Comparison of ENCODE assay signal across 16 cellular contexts in genomic region chr13:29991343-29991742, GRCh38.
DNase-seq lines count a peak whose midpoint lies in the region; ATAC-seq and TF ChIP-seq lines count a peak whose summit lies in the region.
"Had no signal": no experiment of that assay in that cellular context is flagged by ENCODE, and none has a peak within 500 bp of the region (broad histone marks: within the 10 kb centered on the region; RNA-seq: fewer than 3 reads in every experiment).

No MANE protein-coding gene starts in this region.

- H3K36me3 ChIP-seq in SJSA1 (no peaks in the 10 kb centered on the region), fibroblast of lung (ENCODE audit: control insufficient read depth, insufficient read depth, low read length) (no peaks in the 10 kb centered on the region), smooth muscle cell (ENCODE audit: low read depth) (no peaks in the 10 kb centered on the region)
- H3K36me3 ChIP-seq: pancreas had no signal

- H3K4me1 ChIP-seq in SJSA1 (replicated peaks): peaks cover 18% of the 10 kb centered on the region
- H3K4me1 ChIP-seq in fibroblast of lung (ENCODE audit: control insufficient read depth, extremely low read depth, insufficient read depth, low read length): peaks cover 20% of the 10 kb centered on the region
- H3K4me1 ChIP-seq in smooth muscle cell (ENCODE audit: low read depth): peaks cover 3% of the 10 kb centered on the region
- H3K4me1 ChIP-seq: pancreas had no signal

- H3F3A ChIP-seq in smooth muscle cell (ENCODE audit: low read depth): peaks cover 14% of the 10 kb centered on the region

- H4K20me1 ChIP-seq in fibroblast of lung (ENCODE audit: control insufficient read depth, extremely low read depth, insufficient read depth, low read length) (no peaks in the 10 kb centered on the region), smooth muscle cell (ENCODE audit: low read depth) (no peaks in the 10 kb centered on the region)

- 18% methylated on average over 6 of the region's 6 CpGs for WGBS in smooth muscle cell (ENCODE audit: low lambda C conversion rate)

- H2AFZ ChIP-seq in fibroblast of lung (ENCODE audit: low read length): no peak overlapping the region
- H2AFZ ChIP-seq in smooth muscle cell (ENCODE audit: low read depth): no peak overlapping the region

- no peak overlapping the region for H3K4me2 ChIP-seq in fibroblast of lung (ENCODE audit: extremely low read depth, insufficient read depth, low read length)
- H3K4me2 ChIP-seq in smooth muscle cell: no peak overlapping the region

- H3K27me3 ChIP-seq in SJSA1 (replicated peaks) (no peaks in the 10 kb centered on the region), fibroblast of lung (ENCODE audit: control insufficient read depth, insufficient read depth, low read length) (no peaks in the 10 kb centered on the region), smooth muscle cell (ENCODE audit: low read depth) (no peaks in the 10 kb centered on the region)
- H3K27me3 ChIP-seq: dorsolateral prefrontal cortex, pancreas had no signal

- H3K27ac ChIP-seq in SJSA1 (no peak overlapping the region), fibroblast of lung (ENCODE audit: insufficient read depth, low read length) (no peak overlapping the region), smooth muscle cell (ENCODE audit: low read depth) (peak overlapping the region; percentile 55)
- H3K27ac ChIP-seq: dorsolateral prefrontal cortex, HL-60, pancreas had no signal

- DNase-seq in HFF-Myc (ENCODE audit: extremely low read depth, low read depth): peak; percentile 61
- DNase-seq in SJSA1 (ENCODE audit: low read depth in 1 of 2, low spot score in 2 of 2): peak; percentile 57 to 80
- DNase-seq in fibroblast of lung (ENCODE audit: low read depth in 2 of 2): peak; percentile 64 to 99
- no peak for DNase-seq in smooth muscle cell (lab: John Stamatoyannopoulos, UW; ENCODE audit: unreplicated experiment)
- no peak for DNase-seq in NCI-H2081 (lab: John Stamatoyannopoulos, UW)
- no peak for DNase-seq in activated CD4-positive, alpha-beta T cell treated with anti-CD3 and anti-CD28 coated beads for 1 hour
- no peak for DNase-seq in NCI-H2107 treated with DMSO at 0.1 percent for 48 hours (lab: John Stamatoyannopoulos, UW; ENCODE audit: unreplicated experiment)
- DNase-seq: activated CD4-positive, alpha-beta T cell treated with anti-CD3 and anti-CD28 coated beads for 48 hours; activated naive CD4-positive, alpha-beta T cell treated with anti-CD3 and anti-CD28 coated beads for 36 hours; DMS79; dorsolateral prefrontal cortex; hippocampal formation; pancreas; stimulated activated CD4-positive, alpha-beta T cell treated with anti-CD3 and anti-CD28 coated beads, Interleukin-4, amount 100 ng/mL, for 4 hours had no signal

- H3K9me3 ChIP-seq in SJSA1 (replicated peaks) (0 out of 2 replicates have a peak, but pooled peaks cover 3% of the 10 kb centered on the region), fibroblast of lung (ENCODE audit: control insufficient read depth, insufficient read depth, low read depth, low read length) (no peaks in the 10 kb centered on the region), smooth muscle cell (replicated peaks; ENCODE audit: low read depth) (no peaks in the 10 kb centered on the region)
- H3K9me3 ChIP-seq: pancreas had no signal

- H3K79me2 ChIP-seq in fibroblast of lung (ENCODE audit: control insufficient read depth, insufficient read depth, low read length): no peaks in the 10 kb centered on the region
- no peaks in the 10 kb centered on the region for H3K79me2 ChIP-seq in smooth muscle cell (ENCODE audit: low read depth)

- TF ChIP-seq CTCF in HFF-Myc (IDR thresholded peaks at IDR 0.05; ENCODE audit: low read depth, low read length, missing control alignments): no peak
- TF ChIP-seq CTCF in fibroblast of lung (conservative IDR thresholded peaks at IDR 0.05 in 1 of 2, IDR thresholded peaks at IDR 0.05 in 1 of 2; ENCODE audit: low read depth in 1 of 2, low read length in 2 of 2): no peak
- no peak for TF ChIP-seq CTCF in smooth muscle cell (IDR thresholded peaks at IDR 0.05; ENCODE audit: borderline replicate concordance, insufficient read depth, poor library complexity, severe bottlenecking)

- H3K9ac ChIP-seq in fibroblast of lung (ENCODE audit: insufficient read depth, low read length) (no peak overlapping the region), smooth muscle cell (ENCODE audit: low read depth) (no peak overlapping the region)

- no peak overlapping the region for H3K4me3 ChIP-seq in HFF-Myc (replicated peaks; ENCODE audit: low read depth, low read length)
- H3K4me3 ChIP-seq in SJSA1: no peak overlapping the region
- no peak overlapping the region for H3K4me3 ChIP-seq in fibroblast of lung (replicated peaks in 1 of 4; ENCODE audit: control extremely low read depth in 1 of 4, insufficient read depth in 1 of 4, low read depth in 3 of 4, low read length in 4 of 4)
- no peak overlapping the region for H3K4me3 ChIP-seq in smooth muscle cell
- H3K4me3 ChIP-seq: dorsolateral prefrontal cortex, pancreas had no signal

- ATAC-seq in HG03354 (IDR thresholded peaks at IDR 0.05; ENCODE audit: poor library complexity, severe bottlenecking, unreplicated experiment): no peak
- ATAC-seq: pancreas had no signal

Comparison
In these comparisons a context has a peak if more than half of its experiments do, and no peak if none do; other contexts are left out.
1. DNase-seq: peak in HFF-Myc (single experiment), SJSA1 (2 of 2) and fibroblast of lung (2 of 2); none in smooth muscle cell (single experiment), NCI-H2081 (0 of 2), activated CD4-positive, alpha-beta T cell treated with anti-CD3 and anti-CD28 coated beads for 1 hour (single experiment) and NCI-H2107 treated with DMSO at 0.1 percent for 48 hours (single experiment).